In genomic region chr4:57153207-57153606, GRCh38 we compare ENCODE assay signal across 34 cellular contexts. TPM values are rescaled to one million over a fixed set of nuclear protein-coding genes. Genes with fewer than 3 reads are reported as not detected.
"Had no signal": no experiment of that assay in that cellular context is flagged by ENCODE, and none has a peak within 500 bp of the region (broad histone marks: within the 10 kb centered on the region; RNA-seq: fewer than 3 reads in every experiment).

No MANE protein-coding gene starts in this region.

- DNase-seq: activated CD4-positive, alpha-beta memory T cell treated with anti-CD3 and anti-CD28 coated beads for 36 hours; activated CD4-positive, alpha-beta T cell treated with anti-CD3 and anti-CD28 coated beads, Interleukin-2, amount 10 ng/mL, durations not matched to agents 24 days and 14 days; activated CD4-positive, CD25-positive, alpha-beta regulatory T cell treated with anti-CD3 and anti-CD28 coated beads, Interleukin-2, amount 50 U/mL, for 72 hours; activated CD8-positive, alpha-beta memory T cell treated with anti-CD3 and anti-CD28 coated beads, Interleukin-2, amount 50 U/mL, for 4 hours; activated effector memory CD4-positive, alpha-beta T cell treated with anti-CD3 and anti-CD28 coated beads, Interleukin-2, amount 50 U/mL, for 16 hours; activated naive CD4-positive, alpha-beta T cell treated with anti-CD3 and anti-CD28 coated beads for 36 hours; activated naive CD8-positive, alpha-beta T cell treated with anti-CD3 and anti-CD28 coated beads for 36 hours; activated T-cell treated with anti-CD3 and anti-CD28 coated beads, Interleukin-2, amount 50 U/mL, for 1 hour; brain microvascular endothelial cell; caudate nucleus; endodermal cell; foreskin melanocyte; islet precursor cell; mammary epithelial cell; midbrain; ovary; retina; sigmoid colon; small intestine; stimulated activated CD4-positive, alpha-beta T cell treated with anti-CD3 and anti-CD28 coated beads, Interleukin-1b, Interleukin-23, amount 100 ng/mL, for 48 hours; stimulated activated CD4-positive, alpha-beta T cell treated with anti-CD3 and anti-CD28 coated beads, Interleukin-4, amount 100 ng/mL, for 4 hours; stimulated activated CD8-positive, alpha-beta memory T cell treated with anti-CD3 and anti-CD28 coated beads, Interleukin-4, amount 100 ng/mL, for 48 hours; stimulated activated naive CD8-positive, alpha-beta T cell treated with anti-CD3 and anti-CD28 coated beads, Interleukin-15, amount 100 ng/mL, for 72 hours; substantia nigra; T-helper 17 cell; upper lobe of left lung had no signal

- H3K27me3 ChIP-seq: brain microvascular endothelial cell, neutrophil, ovary, sigmoid colon, upper lobe of left lung, vagina had no signal

- H3K9me3 Mint-ChIP-seq: activated CD4-positive, alpha-beta memory T cell treated with anti-CD3 and anti-CD28 coated beads for 36 hours; activated CD4-positive, alpha-beta T cell treated with anti-CD3 and anti-CD28 coated beads, Interleukin-2, amount 10 ng/mL, durations not matched to agents 24 days and 14 days; activated naive CD4-positive, alpha-beta T cell treated with anti-CD3 and anti-CD28 coated beads for 36 hours; activated naive CD8-positive, alpha-beta T cell treated with anti-CD3 and anti-CD28 coated beads for 36 hours; activated T-helper 1 cell treated with anti-CD3 and anti-CD28 coated beads, Interleukin-12 subunit alpha, Interleukin-12 subunit beta, Interleukin-2, Interleukin-4 antibody, amounts not matched to agents 30 ng/mL and 10 ng/mL and 1 ng/mL, durations not matched to agents 14 hours and 24 hours and 36 hours; stimulated activated memory B cell treated with anti-CD40 and anti-IgM and Interleukin-4, amounts not matched to agents 10 μg/mL and 1 μg/mL and 100 μg/mL, for 72 hours; stimulated activated naive CD8-positive, alpha-beta T cell treated with anti-CD3 and anti-CD28 coated beads, Interleukin-15, amount 100 ng/mL, for 72 hours had no signal

- H3K4me1 ChIP-seq: prostate gland, sigmoid colon, upper lobe of left lung, vagina had no signal

- H3K4me1 Mint-ChIP-seq: activated CD4-positive, alpha-beta T cell treated with anti-CD3 and anti-CD28 coated beads, Interleukin-2, amount 10 ng/mL, durations not matched to agents 24 days and 14 days; activated naive CD8-positive, alpha-beta T cell treated with anti-CD3 and anti-CD28 coated beads for 36 hours; nephron; stimulated activated memory B cell treated with anti-CD40 and anti-IgM and Interleukin-4, amounts not matched to agents 10 μg/mL and 1 μg/mL and 100 μg/mL, for 72 hours; stimulated activated naive CD8-positive, alpha-beta T cell treated with anti-CD3 and anti-CD28 coated beads, Interleukin-15, amount 100 ng/mL, for 72 hours; T-helper 17 cell had no signal

- H3K9me3 ChIP-seq: neutrophil, ovary, prostate gland, sigmoid colon, upper lobe of left lung, vagina had no signal

- H3K27ac Mint-ChIP-seq: activated CD4-positive, alpha-beta memory T cell treated with anti-CD3 and anti-CD28 coated beads for 36 hours; activated CD4-positive, alpha-beta T cell treated with anti-CD3 and anti-CD28 coated beads, Interleukin-2, amount 10 ng/mL, durations not matched to agents 24 days and 14 days; activated naive CD4-positive, alpha-beta T cell treated with anti-CD3 and anti-CD28 coated beads for 36 hours; activated naive CD8-positive, alpha-beta T cell treated with anti-CD3 and anti-CD28 coated beads for 36 hours; activated T-helper 1 cell treated with anti-CD3 and anti-CD28 coated beads, Interleukin-12 subunit alpha, Interleukin-12 subunit beta, Interleukin-2, Interleukin-4 antibody, amounts not matched to agents 30 ng/mL and 10 ng/mL and 1 ng/mL, durations not matched to agents 14 hours and 24 hours and 36 hours; endodermal cell; nephron; stimulated activated memory B cell treated with anti-CD40 and anti-IgM and Interleukin-4, amounts not matched to agents 10 μg/mL and 1 μg/mL and 100 μg/mL, for 72 hours; T-helper 17 cell had no signal

- H3K36me3 ChIP-seq: brain microvascular endothelial cell, neutrophil, ovary, prostate gland, sigmoid colon, upper lobe of left lung, vagina had no signal

- H3K27ac ChIP-seq: brain microvascular endothelial cell, neutrophil, ovary, prostate gland, sigmoid colon, upper lobe of left lung, vagina had no signal

- H3K4me3 Mint-ChIP-seq: activated CD4-positive, alpha-beta memory T cell treated with anti-CD3 and anti-CD28 coated beads for 36 hours; activated CD4-positive, alpha-beta T cell treated with anti-CD3 and anti-CD28 coated beads, Interleukin-2, amount 10 ng/mL, durations not matched to agents 24 days and 14 days; activated naive CD4-positive, alpha-beta T cell treated with anti-CD3 and anti-CD28 coated beads for 36 hours; activated naive CD8-positive, alpha-beta T cell treated with anti-CD3 and anti-CD28 coated beads for 36 hours; activated T-helper 1 cell treated with anti-CD3 and anti-CD28 coated beads, Interleukin-12 subunit alpha, Interleukin-12 subunit beta, Interleukin-2, Interleukin-4 antibody, amounts not matched to agents 30 ng/mL and 10 ng/mL and 1 ng/mL, durations not matched to agents 14 hours and 24 hours and 36 hours; endodermal cell; nephron; stimulated activated memory B cell treated with anti-CD40 and anti-IgM and Interleukin-4, amounts not matched to agents 10 μg/mL and 1 μg/mL and 100 μg/mL, for 72 hours; stimulated activated naive CD8-positive, alpha-beta T cell treated with anti-CD3 and anti-CD28 coated beads, Interleukin-15, amount 100 ng/mL, for 72 hours; T-helper 17 cell had no signal

- H3K4me3 ChIP-seq: ovary, prostate gland, sigmoid colon, upper lobe of left lung, vagina had no signal

- ATAC-seq: esophagus mucosa; stimulated activated memory B cell treated with anti-CD40 and anti-IgM and Interleukin-4, amounts not matched to agents 10 μg/mL and 1 μg/mL and 100 μg/mL, for 72 hours; stimulated activated naive CD8-positive, alpha-beta T cell treated with anti-CD3 and anti-CD28 coated beads, Interleukin-15, amount 100 ng/mL, for 72 hours; T-helper 17 cell had no signal

- H3K36me3 Mint-ChIP-seq: activated CD4-positive, alpha-beta memory T cell treated with anti-CD3 and anti-CD28 coated beads for 36 hours; activated naive CD8-positive, alpha-beta T cell treated with anti-CD3 and anti-CD28 coated beads for 36 hours; stimulated activated memory B cell treated with anti-CD40 and anti-IgM and Interleukin-4, amounts not matched to agents 10 μg/mL and 1 μg/mL and 100 μg/mL, for 72 hours had no signal

RNA-seq across cellular contexts. Expression of gene IGFBP7, which starts 43.0 kb away (rescaled TPM):
- total RNA-seq: activated CD4-positive, alpha-beta memory T cell treated with anti-CD3 and anti-CD28 coated beads for 36 hours; activated CD4-positive, alpha-beta T cell treated with anti-CD3 and anti-CD28 coated beads, Interleukin-2, amount 10 ng/mL, durations not matched to agents 24 days and 14 days; activated CD8-positive, alpha-beta memory T cell treated with anti-CD3 and anti-CD28 coated beads for 36 hours; activated naive CD8-positive, alpha-beta T cell treated with anti-CD3 and anti-CD28 coated beads for 36 hours; activated T-helper 1 cell treated with anti-CD3 and anti-CD28 coated beads, Interleukin-12 subunit alpha, Interleukin-12 subunit beta, Interleukin-2, Interleukin-4 antibody, amounts not matched to agents 30 ng/mL and 10 ng/mL and 1 ng/mL, durations not matched to agents 14 hours and 24 hours and 36 hours had no signal
